Comparison of ENCODE assay signal across 2 cellular contexts in genomic region chr14:77066555-77067172, GRCh38.
TF ChIP-seq lines count a peak whose summit lies in the region.

No MANE protein-coding gene starts in this region.

TF ChIP-seq in H1, 55 proteins besides CTCF, POLR2A, EP300 and RAD21:
- TF ChIP-seq CBX5 (IDR thresholded peaks at IDR 0.05; ENCODE audit: low read depth, low read length) (no peak), TCF12 (IDR thresholded peaks at IDR 0.05; ENCODE audit: low read depth, low read length) (no peak), SIX5 (IDR thresholded peaks at IDR 0.05; ENCODE audit: low read depth, low read length) (no peak), RBBP5 (IDR thresholded peaks at IDR 0.05; ENCODE audit: borderline replicate concordance, low read depth, low read length) (no peak), TAF7 (optimal IDR thresholded peaks at IDR 0.05; ENCODE audit: borderline replicate concordance, low read depth, low read length) (no peak), POLR2AphosphoS5 (IDR thresholded peaks at IDR 0.05; ENCODE audit: low read depth, low read length) (no peak), JUN (IDR thresholded peaks at IDR 0.05; ENCODE audit: low read depth, low read length) (no peak), SIN3A (conservative IDR thresholded peaks at IDR 0.05 in 1 of 2, IDR thresholded peaks at IDR 0.05 in 1 of 2; ENCODE audit: low read depth in 1 of 2, low read length in 2 of 2) (no peak), POU5F1 (IDR thresholded peaks at IDR 0.05; ENCODE audit: low read depth, low read length) (no peak), SP2 (IDR thresholded peaks at IDR 0.05; ENCODE audit: low read length) (no peak), CHD2 (IDR thresholded peaks at IDR 0.05; ENCODE audit: low read length) (no peak), ZNF274 (IDR thresholded peaks at IDR 0.05; ENCODE audit: borderline replicate concordance, extremely low read depth, low read length) (no peak), ATF3 (IDR thresholded peaks at IDR 0.05; ENCODE audit: insufficient read depth, low read depth, low read length) (no peak), NANOG (IDR thresholded peaks at IDR 0.05; ENCODE audit: insufficient read depth, low read depth, low read length, poor library complexity, severe bottlenecking) (no peak), SUZ12 (IDR thresholded peaks at IDR 0.05; ENCODE audit: low read length) (no peak), USF2 (IDR thresholded peaks at IDR 0.05; ENCODE audit: low read length) (no peak), CEBPB (IDR thresholded peaks at IDR 0.05; ENCODE audit: low read depth, low read length) (no peak), SP4 (IDR thresholded peaks at IDR 0.05; ENCODE audit: low read length) (no peak), ATF2 (IDR thresholded peaks at IDR 0.05; ENCODE audit: low read length) (no peak), KDM1A (IDR thresholded peaks at IDR 0.05; ENCODE audit: borderline replicate concordance, low read length) (no peak)

TF ChIP-seq in GM23338, 12 proteins besides CTCF, POLR2A, EP300 and RAD21:
- TF ChIP-seq EZH2 (IDR thresholded peaks at IDR 0.05; ENCODE audit: low read depth, unreplicated experiment): no peak
- no peak for TF ChIP-seq REST (IDR thresholded peaks at IDR 0.05; ENCODE audit: unreplicated experiment)
TF ChIP-seq in GM23338: peak in this region for 0.
